ENCODE assay signal across 21 cellular contexts in genomic region chr12:58901664-58902063, GRCh38. TPM values are rescaled to one million over a fixed set of nuclear protein-coding genes. Genes with fewer than 3 reads are reported as not detected.
"Had no signal": no experiment of that assay in that cellular context is flagged by ENCODE, and none has a peak within 500 bp of the region (broad histone marks: within the 10 kb centered on the region; RNA-seq: fewer than 3 reads in every experiment).

No MANE protein-coding gene starts in this region.

- H3K4me2 ChIP-seq: KMS-11, PC-9 had no signal

- H3K9ac ChIP-seq: KMS-11 had no signal

- H3K4me3 ChIP-seq: PC-9, SK-N-MC had no signal

- H2AFZ ChIP-seq: PC-9 had no signal

- DNase-seq: activated CD4-positive, alpha-beta T cell treated with anti-CD3 and anti-CD28 coated beads, Interleukin-2, amount 10 ng/mL, durations not matched to agents 24 days and 14 days; activated CD4-positive, alpha-beta T cell treated with anti-CD3 and anti-CD28 coated beads, Interleukin-2, amount 50 U/mL, for 48 hours; activated CD4-positive, CD25-positive, alpha-beta regulatory T cell treated with anti-CD3 and anti-CD28 coated beads, Interleukin-2, amount 50 U/mL, for 72 hours; activated CD8-positive, alpha-beta memory T cell treated with anti-CD3 and anti-CD28 coated beads, Interleukin-2, amount 10 ng/mL, durations not matched to agents 7 days and 5 days; activated effector memory CD4-positive, alpha-beta T cell treated with Interleukin-2 at 50 U/mL for 16 hours; activated naive CD4-positive, alpha-beta T cell; activated T-cell treated with anti-CD3 and anti-CD28 coated beads, Interleukin-2, amount 50 U/mL, for 24 hours; amniotic stem cell; NCI-H1092; NCI-H1930; NCI-H2107; NCI-H2171 treated with DMSO at 0.1 percent for 48 hours; NCI-H226; NCI-H510A; PC-9; SIG-M5 had no signal

- ATAC-seq: activated CD8-positive, alpha-beta memory T cell treated with anti-CD3 and anti-CD28 coated beads, Interleukin-2, amount 10 ng/mL, durations not matched to agents 7 days and 5 days; WTC11 had no signal

- FAIRE-seq: astrocyte had no signal

- H3K27ac ChIP-seq: KMS-11, PC-9, SK-N-MC had no signal

RNA-seq across cellular contexts. Expression of gene LRIG3, which starts 18.6 kb away (rescaled TPM):
- total RNA-seq: activated CD4-positive, alpha-beta T cell treated with anti-CD3 and anti-CD28 coated beads, Interleukin-2, amount 10 ng/mL, durations not matched to agents 24 days and 14 days; activated T-helper 1 cell treated with anti-CD3 and anti-CD28 coated beads, Interleukin-12 subunit alpha, Interleukin-12 subunit beta, Interleukin-2, Interleukin-4 antibody, amounts not matched to agents 30 ng/mL and 10 ng/mL and 1 ng/mL, durations not matched to agents 14 hours and 24 hours and 36 hours had no signal
